In the genomic region with DNA sequence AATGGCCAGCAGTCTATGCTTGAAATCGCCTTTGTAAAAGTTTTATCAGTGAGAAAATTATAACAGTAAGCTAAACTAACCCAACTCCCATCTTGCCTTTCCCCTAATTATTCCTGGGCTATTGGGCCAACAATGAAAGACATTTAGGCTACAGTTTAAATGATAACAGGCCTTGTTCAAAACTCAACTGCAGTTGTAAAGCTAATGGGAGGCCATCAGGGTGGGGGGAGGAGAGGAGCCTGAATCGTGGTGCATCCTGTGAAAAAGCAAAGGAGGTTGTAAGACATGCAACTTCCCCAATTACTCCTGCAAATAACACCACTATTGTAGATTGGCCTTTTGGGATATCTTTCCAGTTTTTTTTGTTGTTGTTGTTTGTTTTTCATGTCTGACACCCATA, we compare ENCODE assay signal across 37 cellular contexts. TPM values are rescaled to one million over a fixed set of nuclear protein-coding genes. Genes with fewer than 3 reads are reported as not detected.
"Had no signal": no experiment of that assay in that cellular context is flagged by ENCODE, and none has a peak within 500 bp of the region (broad histone marks: within the 10 kb centered on the region; RNA-seq: fewer than 3 reads in every experiment).

No MANE protein-coding gene starts in this region.

- H3K4me3 ChIP-seq: ascending aorta, breast epithelium, cardiac muscle cell, colonic mucosa, esophagus squamous epithelium, gastroesophageal sphincter had no signal

- FAIRE-seq: endometrium, endothelial cell of umbilical vein, TTC549 had no signal

- H3K36me3 Mint-ChIP-seq: activated naive CD4-positive, alpha-beta T cell treated with anti-CD3 and anti-CD28 coated beads, Interleukin-2, amount 10 ng/mL, durations not matched to agents 7 days and 5 days; activated naive CD4-positive, alpha-beta T cell treated with anti-CD3 and anti-CD28 coated beads, Interleukin-2, amount 50 U/mL, for 72 hours; activated naive CD8-positive, alpha-beta T cell treated with anti-CD3 and anti-CD28 coated beads, Interleukin-2, amount 10 ng/mL, durations not matched to agents 7 days and 5 days; brain; WTC11 had no signal

- H3K9me3 ChIP-seq: ascending aorta, breast epithelium, colonic mucosa, esophagus squamous epithelium, gastroesophageal sphincter had no signal

- H3K27me3 Mint-ChIP-seq: activated naive CD4-positive, alpha-beta T cell treated with anti-CD3 and anti-CD28 coated beads, Interleukin-2, amount 10 ng/mL, durations not matched to agents 7 days and 5 days had no signal

- DNase-seq: activated CD4-positive, alpha-beta memory T cell treated with anti-CD3 and anti-CD28 coated beads, Interleukin-2, amount 10 ng/mL, durations not matched to agents 7 days and 5 days; activated CD4-positive, alpha-beta T cell treated with anti-CD3 and anti-CD28 coated beads for 1 hour; activated CD4-positive, alpha-beta T cell treated with anti-CD3 and anti-CD28 coated beads for 4 hours; activated CD4-positive, alpha-beta T cell treated with anti-CD3 and anti-CD28 coated beads, Interleukin-2, amount 10 ng/mL, durations not matched to agents 7 days and 5 days; activated CD4-positive, alpha-beta T cell treated with anti-CD3 and anti-CD28 coated beads, Interleukin-2, amount 50 U/mL, for 4 hours; activated CD8-positive, alpha-beta memory T cell treated with anti-CD3 and anti-CD28 coated beads, Interleukin-2, amount 50 U/mL, for 48 hours; activated gamma-delta T cell; activated naive CD4-positive, alpha-beta T cell; activated naive CD4-positive, alpha-beta T cell treated with anti-CD3 and anti-CD28 coated beads, Interleukin-2, amount 10 ng/mL, durations not matched to agents 7 days and 5 days; activated naive CD8-positive, alpha-beta T cell treated with anti-CD3 and anti-CD28 coated beads, Interleukin-2, amount 10 ng/mL, durations not matched to agents 7 days and 5 days; activated T-cell treated with anti-CD3 and anti-CD28 coated beads for 4 hours; activated T-cell treated with anti-CD3 and anti-CD28 coated beads, Interleukin-2, amount 50 U/mL, for 24 hours; activated T-cell treated with anti-CD3 and anti-CD28 coated beads, Interleukin-2, amount 50 U/mL, for 72 hours; central memory CD4-positive, alpha-beta T cell; cerebellar nuclear complex; colonic mucosa; effector CD8-positive, alpha-beta T cell; esophagus squamous epithelium; foreskin melanocyte; head of caudate nucleus; T-helper 2 cell had no signal

- H3K9me3 Mint-ChIP-seq: activated CD4-positive, alpha-beta memory T cell treated with anti-CD3 and anti-CD28 coated beads, Interleukin-2, amount 10 ng/mL, durations not matched to agents 7 days and 5 days; activated CD4-positive, alpha-beta T cell treated with anti-CD3 and anti-CD28 coated beads, Interleukin-2, amount 10 ng/mL, durations not matched to agents 7 days and 5 days; activated naive CD4-positive, alpha-beta T cell treated with anti-CD3 and anti-CD28 coated beads, Interleukin-2, amount 10 ng/mL, durations not matched to agents 7 days and 5 days; activated naive CD4-positive, alpha-beta T cell treated with anti-CD3 and anti-CD28 coated beads, Interleukin-2, amount 50 U/mL, for 72 hours; activated naive CD8-positive, alpha-beta T cell treated with anti-CD3 and anti-CD28 coated beads, Interleukin-2, amount 10 ng/mL, durations not matched to agents 7 days and 5 days; activated T-cell treated with anti-CD3 and anti-CD28 coated beads, Interleukin-2, amount 50 U/mL, for 24 hours; activated T-cell treated with anti-CD3 and anti-CD28 coated beads, Interleukin-2, amount 50 U/mL, for 72 hours; brain had no signal

- H3K36me3 ChIP-seq: ascending aorta, breast epithelium, cardiac muscle cell, colonic mucosa, esophagus squamous epithelium, gastroesophageal sphincter had no signal

- H3K27ac ChIP-seq: ascending aorta, breast epithelium, cardiac muscle cell, colonic mucosa, epithelial cell of prostate, gastroesophageal sphincter, VCaP had no signal

- ATAC-seq: activated naive CD4-positive, alpha-beta T cell treated with anti-CD3 and anti-CD28 coated beads, Interleukin-2, amount 50 U/mL, for 72 hours; activated T-cell treated with anti-CD3 and anti-CD28 coated beads, Interleukin-2, amount 50 U/mL, for 72 hours; gastroesophageal sphincter; WTC11 had no signal

- H3K27ac Mint-ChIP-seq: activated CD4-positive, alpha-beta memory T cell treated with anti-CD3 and anti-CD28 coated beads, Interleukin-2, amount 10 ng/mL, durations not matched to agents 7 days and 5 days; activated CD4-positive, alpha-beta T cell treated with anti-CD3 and anti-CD28 coated beads, Interleukin-2, amount 10 ng/mL, durations not matched to agents 7 days and 5 days; activated naive CD4-positive, alpha-beta T cell treated with anti-CD3 and anti-CD28 coated beads, Interleukin-2, amount 10 ng/mL, durations not matched to agents 7 days and 5 days; activated naive CD4-positive, alpha-beta T cell treated with anti-CD3 and anti-CD28 coated beads, Interleukin-2, amount 50 U/mL, for 72 hours; activated naive CD8-positive, alpha-beta T cell treated with anti-CD3 and anti-CD28 coated beads, Interleukin-2, amount 10 ng/mL, durations not matched to agents 7 days and 5 days; activated T-cell treated with anti-CD3 and anti-CD28 coated beads, Interleukin-2, amount 50 U/mL, for 24 hours; activated T-cell treated with anti-CD3 and anti-CD28 coated beads, Interleukin-2, amount 50 U/mL, for 72 hours; brain; WTC11 had no signal

- H3K27me3 ChIP-seq: ascending aorta, breast epithelium, cardiac muscle cell, colonic mucosa, esophagus squamous epithelium, gastroesophageal sphincter had no signal

- H3K4me3 Mint-ChIP-seq: activated CD4-positive, alpha-beta memory T cell treated with anti-CD3 and anti-CD28 coated beads, Interleukin-2, amount 10 ng/mL, durations not matched to agents 7 days and 5 days; activated CD4-positive, alpha-beta T cell treated with anti-CD3 and anti-CD28 coated beads, Interleukin-2, amount 10 ng/mL, durations not matched to agents 7 days and 5 days; activated naive CD4-positive, alpha-beta T cell treated with anti-CD3 and anti-CD28 coated beads, Interleukin-2, amount 10 ng/mL, durations not matched to agents 7 days and 5 days; activated naive CD8-positive, alpha-beta T cell treated with anti-CD3 and anti-CD28 coated beads, Interleukin-2, amount 10 ng/mL, durations not matched to agents 7 days and 5 days; activated T-cell treated with anti-CD3 and anti-CD28 coated beads, Interleukin-2, amount 50 U/mL, for 24 hours; activated T-cell treated with anti-CD3 and anti-CD28 coated beads, Interleukin-2, amount 50 U/mL, for 72 hours; brain; WTC11 had no signal

- H3K4me1 Mint-ChIP-seq: activated CD4-positive, alpha-beta memory T cell treated with anti-CD3 and anti-CD28 coated beads, Interleukin-2, amount 10 ng/mL, durations not matched to agents 7 days and 5 days; activated CD4-positive, alpha-beta T cell treated with anti-CD3 and anti-CD28 coated beads, Interleukin-2, amount 10 ng/mL, durations not matched to agents 7 days and 5 days; activated naive CD4-positive, alpha-beta T cell treated with anti-CD3 and anti-CD28 coated beads, Interleukin-2, amount 10 ng/mL, durations not matched to agents 7 days and 5 days; activated naive CD8-positive, alpha-beta T cell treated with anti-CD3 and anti-CD28 coated beads, Interleukin-2, amount 10 ng/mL, durations not matched to agents 7 days and 5 days had no signal

- H3K4me1 ChIP-seq: ascending aorta, breast epithelium, colonic mucosa, esophagus squamous epithelium, gastroesophageal sphincter had no signal

RNA-seq across cellular contexts. Expression of gene ACTL7B, which starts 53.8 kb away (rescaled TPM):
- total RNA-seq: activated CD4-positive, alpha-beta memory T cell treated with anti-CD3 and anti-CD28 coated beads, Interleukin-2, amount 10 ng/mL, durations not matched to agents 7 days and 5 days; activated CD4-positive, alpha-beta T cell treated with anti-CD3 and anti-CD28 coated beads, Interleukin-2, amount 10 ng/mL, durations not matched to agents 7 days and 5 days; activated naive CD8-positive, alpha-beta T cell treated with anti-CD3 and anti-CD28 coated beads, Interleukin-2, amount 10 ng/mL, durations not matched to agents 7 days and 5 days; ascending aorta; cardiac muscle cell; colonic mucosa; dermis microvascular lymphatic vessel endothelial cell; endothelial cell of umbilical vein; esophagus squamous epithelium; fibroblast of lung; fibroblast of villous mesenchyme; gastroesophageal sphincter; glomerular endothelial cell; WTC11 had no signal
- polyA plus RNA-seq: cardiac muscle cell, endothelial cell of umbilical vein, fibroblast of lung had no signal
